8 cellular contexts compared by ENCODE assay signal in the genomic region with DNA sequence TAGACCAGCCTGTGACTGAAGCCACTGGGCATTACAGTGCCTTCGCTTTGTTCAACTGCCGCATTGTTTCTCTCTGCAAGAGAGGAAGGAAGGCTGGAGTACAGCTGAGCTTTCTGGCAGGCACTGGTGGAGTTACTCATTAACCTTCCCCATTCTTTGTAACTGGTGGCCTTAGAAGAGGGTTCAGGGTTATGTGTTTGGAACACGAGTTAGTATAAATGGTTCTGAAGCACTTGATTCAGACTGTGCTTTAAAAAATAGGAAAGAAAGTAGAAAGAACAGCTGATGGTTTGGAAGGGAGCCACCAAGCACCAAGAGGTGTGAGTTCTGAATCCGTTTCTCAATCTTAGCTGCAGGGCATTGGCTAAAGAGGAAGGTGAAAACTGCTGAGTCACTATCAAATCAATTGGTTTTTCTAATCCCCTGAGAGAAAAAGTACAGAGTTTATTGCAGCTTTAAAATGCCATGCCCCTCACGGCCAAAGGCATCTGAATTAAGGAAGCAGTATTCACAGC. TPM values are rescaled to one million over a fixed set of nuclear protein-coding genes. Genes with fewer than 3 reads are reported as not detected.
DNase-seq lines count a peak whose midpoint lies in the region; TF ChIP-seq lines count a peak whose summit lies in the region.

No MANE protein-coding gene starts in this region.

- no peak overlapping the region for H2AFZ ChIP-seq in hepatocyte

- H3K9me3 ChIP-seq in hepatocyte (ENCODE audit: low read depth) (no peaks in the 10 kb centered on the region), sigmoid colon (no peaks in the 10 kb centered on the region)

- H3K27me3 ChIP-seq in H7 (ENCODE audit: control insufficient read depth, insufficient read depth, low read length), result no peaks in the 10 kb centered on the region
- H3K27me3 ChIP-seq in hepatocyte, result no peaks in the 10 kb centered on the region
- H3K27me3 ChIP-seq in sigmoid colon, result no peaks in the 10 kb centered on the region

- H3K27ac ChIP-seq in hepatocyte (peak overlapping the region; percentile 98), sigmoid colon (peak overlapping the region; percentile 44 to 55 (median 48))

- peak overlapping the region; percentile 56 for H3K4me2 ChIP-seq in hepatocyte

- no peak for TF ChIP-seq CTCF in hepatocyte (IDR thresholded peaks at IDR 0.05; ENCODE audit: poor library complexity)
- TF ChIP-seq CTCF in sigmoid colon (IDR thresholded peaks at IDR 0.05), result no peak

- intact Hi-C loops in sigmoid colon (cut with DNase I), result no loop called here

- peaks cover 37% of the 10 kb centered on the region for H3K79me2 ChIP-seq in hepatocyte

- no peaks in the 10 kb centered on the region for H3K9me2 ChIP-seq in hepatocyte (replicated peaks; ENCODE audit: insufficient read depth)

- no peak overlapping the region for H3K4me3 ChIP-seq in H7 (ENCODE audit: insufficient read depth, low read depth, low read length)
- no peak overlapping the region for H3K4me3 ChIP-seq in hepatocyte
- H3K4me3 ChIP-seq in sigmoid colon, result no peak overlapping the region

- TF ChIP-seq EP300 in sigmoid colon (IDR thresholded peaks at IDR 0.05), result no peak

- H3K36me3 ChIP-seq in H7 (replicated peaks; ENCODE audit: control insufficient read depth, insufficient read depth, low read length), result no peaks in the 10 kb centered on the region
- no peaks in the 10 kb centered on the region for H3K36me3 ChIP-seq in hepatocyte (replicated peaks; ENCODE audit: insufficient read depth, low read depth)
- no peaks in the 10 kb centered on the region for H3K36me3 ChIP-seq in sigmoid colon

- WGBS in hepatocyte (ENCODE audit: low lambda C conversion rate, missing lambda C conversion rate), result 18% methylated on average over 5 of the region's 5 CpGs
- WGBS in sigmoid colon, 2 donors, result 2 to 14% methylated on average over 5 of the region's 5 CpGs

- no peaks in the 10 kb centered on the region for H4K20me1 ChIP-seq in hepatocyte (ENCODE audit: insufficient read depth, poor library complexity, severe bottlenecking)

- in situ Hi-C loops in G401 (cut with HindIII; ENCODE audit: low sequenced_read_pairs), result no loop called here

- no peak for TF ChIP-seq POLR2A in sigmoid colon (IDR thresholded peaks at IDR 0.05)

- peaks cover 22% of the 10 kb centered on the region for H3K4me1 ChIP-seq in hepatocyte (ENCODE audit: insufficient read depth)
- peaks cover 0 to 18% (median 10%) of the 10 kb centered on the region in 4 donors for H3K4me1 ChIP-seq in sigmoid colon

- DNase-seq in G401 (ENCODE audit: low spot score) (peak; percentile 80), H7 (peak; percentile 13), LHCN-M2 (ENCODE audit: low read depth) (peak; percentile 87), anterior cingulate cortex (lab: John Stamatoyannopoulos, UW) (peak in 46 of 58 donors; percentile 5 to 79 (median 50)), hepatocyte (ENCODE audit: low spot score) (peak; percentile 67), sigmoid colon (no peak), NCI-H446 (lab: John Stamatoyannopoulos, UW) (no peak), NAMALWA (ENCODE audit: low spot score) (no peak)

RNA-seq across cellular contexts. Expression of gene HGD, which starts 3.7 kb away (rescaled TPM):
- not detected in 2 replicates for total RNA-seq in G401 (2014; rRNA removed; shearing (Covaris generic))
- 0.18 and 1.4 TPM in 2 replicates for total RNA-seq in H7 (2014; rRNA removed; shearing (Covaris generic))
- total RNA-seq in LHCN-M2 (2014; rRNA removed), result 0.06 TPM in 2 replicates
- not detected for polyA plus RNA-seq in LHCN-M2 (2012)
- total RNA-seq in hepatocyte, result 48.3 and 64.6 TPM in 2 replicates
- 47.7 and 63.6 TPM in 2 replicates for polyA plus RNA-seq in hepatocyte
- total RNA-seq in sigmoid colon, result under 1 TPM in 1 of 4 donors, not detected in 3; 0.71 TPM
- 10 to 100 TPM; 32.4 to 54.1 (median 39.0) TPM for polyA plus RNA-seq in sigmoid colon

Comparison
In these comparisons a context has a peak if more than half of its experiments do, and no peak if none do; other contexts are left out.
1. DNase-seq: peak in G401 (single experiment), H7 (single experiment), LHCN-M2 (single experiment), anterior cingulate cortex (46 of 58) and hepatocyte (single experiment); none in sigmoid colon (single experiment), NCI-H446 (0 of 2) and NAMALWA (single experiment).
2. RNA of gene HGD, which starts 3.7 kb away (total RNA-seq): 48.3 to 64.6 TPM in hepatocyte; 0.18 to 1.4 TPM in H7, 0.71 TPM in sigmoid colon, 0.06 TPM in LHCN-M2 and not detected in G401; every median in the first group is over 10 times any median in the second.